Comparison of ENCODE assay signal across 8 cellular contexts in the genomic region with DNA sequence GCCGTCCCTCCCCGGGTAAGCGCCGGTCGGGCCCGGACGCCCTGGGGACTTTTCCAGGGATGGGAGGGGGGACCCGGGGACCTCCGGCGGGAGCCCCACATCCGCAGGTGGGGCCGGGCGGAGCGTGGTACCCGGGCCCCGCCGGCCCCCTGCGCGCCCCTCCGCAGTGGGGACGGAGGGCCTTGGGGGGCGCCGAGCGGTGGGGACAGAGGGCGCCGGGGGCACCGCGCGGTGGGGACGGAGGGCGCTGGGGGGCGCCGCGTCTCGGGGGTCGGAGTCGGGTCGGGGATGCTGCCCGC.
DNase-seq lines count a peak whose midpoint lies in the region; ATAC-seq and TF ChIP-seq lines count a peak whose summit lies in the region.

No MANE protein-coding gene starts in this region.

- H3K4me3 ChIP-seq in BLaER1 (peak overlapping the region; percentile 81), cardiac fibroblast (replicated peaks in 1 of 2; ENCODE audit: low read depth in 2 of 2, low read length in 2 of 2) (peak overlapping the region; percentile 56 to 58), mucosa of rectum (ENCODE audit: low read length in 2 of 2) (peak overlapping the region; percentile 78 to 79)

- H3K9me3 ChIP-seq in BLaER1 (no peaks in the 10 kb centered on the region), mucosa of rectum (ENCODE audit: control insufficient read depth in 2 of 2, low read length in 2 of 2) (no peaks in the 10 kb centered on the region)

- no peak for TF ChIP-seq CTCF in cardiac fibroblast (IDR thresholded peaks at IDR 0.05; ENCODE audit: low read depth, low read length)

- H3K27me3 ChIP-seq in BLaER1 (peaks cover 42% of the 10 kb centered on the region), mucosa of rectum (ENCODE audit: control insufficient read depth in 2 of 2, insufficient read depth in 2 of 2, low read length in 2 of 2) (no peaks in the 10 kb centered on the region)

- intact Hi-C loops in posterior cingulate gyrus (cut with DNase I), result loop anchor here (2.0 kb wide), 1 partner anchor 215 kb away; no protein-coding TSS in a partner anchor

- DNase-seq in cardiac fibroblast (ENCODE audit: low read depth in 2 of 2) (no peak), posterior cingulate gyrus (no peak), UCSD-AML1 (lab: John Stamatoyannopoulos, UW; ENCODE audit: unreplicated experiment) (no peak), KBM-7 (no peak)

- H3K4me2 ChIP-seq in BLaER1, result peak overlapping the region; percentile 97

- peaks cover 6% of the 10 kb centered on the region; the same call in 1 of the 2 replicates for H3K4me1 ChIP-seq in BLaER1
- peaks cover 15 to 24% of the 10 kb centered on the region in 2 donors for H3K4me1 ChIP-seq in mucosa of rectum (ENCODE audit: control insufficient read depth in 2 of 2, insufficient read depth in 2 of 2, low read length in 2 of 2)

- ATAC-seq in HG02938 (IDR thresholded peaks at IDR 0.05; ENCODE audit: unreplicated experiment) (peak; percentile 5), GM21529 (IDR thresholded peaks at IDR 0.05; ENCODE audit: unreplicated experiment) (no peak)

- peak overlapping the region; percentile 25; the same call in 1 of the 2 replicates for H3K27ac ChIP-seq in BLaER1
- H3K27ac ChIP-seq in mucosa of rectum (ENCODE audit: low read depth in 2 of 2, low read length in 2 of 2), result peak overlapping the region; percentile 88 to 89

- in situ Hi-C loops in KBM-7 (cut with MboI; ENCODE audit: low pct_unique_long_range_greater_than_20kb, low sequenced_read_pairs), result no loop called here

- peaks cover 13% of the 10 kb centered on the region; the same call in 1 of the 2 replicates for H4K20me1 ChIP-seq in BLaER1

- H3K9ac ChIP-seq in BLaER1, result peak overlapping the region; percentile 68
- H3K9ac ChIP-seq in mucosa of rectum (ENCODE audit: low read depth in 1 of 2, low read length in 2 of 2), result peak overlapping the region; percentile 54 to 84

- H3K36me3 ChIP-seq in BLaER1 (no peaks in the 10 kb centered on the region), mucosa of rectum (ENCODE audit: control insufficient read depth in 2 of 2, insufficient read depth in 2 of 2, low read length in 2 of 2) (no peaks in the 10 kb centered on the region)
